In genomic region chr4:10157478-10158354, GRCh38 we compare ENCODE assay signal across 8 cellular contexts. TPM values are rescaled to one million over a fixed set of nuclear protein-coding genes. Genes with fewer than 3 reads are reported as not detected.
DNase-seq lines count a peak whose midpoint lies in the region; ATAC-seq and TF ChIP-seq lines count a peak whose summit lies in the region.

No MANE protein-coding gene starts in this region.

- TF ChIP-seq CTCF in natural killer cell (IDR thresholded peaks at IDR 0.05) (peak; percentile 75), colonic mucosa (IDR thresholded peaks at IDR 0.05) (peak; percentile 69)

- no peak overlapping the region for H3K9ac ChIP-seq in colonic mucosa (ENCODE audit: low read depth in 2 of 2, low read length in 2 of 2)

- H3K9me3 ChIP-seq in colonic mucosa, result no peaks in the 10 kb centered on the region

- ATAC-seq in natural killer cell, result peak; percentile 64 to 71 (median 65)
- no peak for ATAC-seq in natural killer cell treated with Interleukin-12 subunit alpha and Interleukin-12 subunit beta and Interleukin-15 and Interleukin-18, amount 100 ng/mL, for 72 hours
- ATAC-seq in HG02610 (IDR thresholded peaks at IDR 0.05; ENCODE audit: unreplicated experiment), result peak; percentile 65
- ATAC-seq in left lobe of liver, result peak; percentile 83

- H3K27me3 Mint-ChIP-seq in natural killer cell (ENCODE audit: low read depth in 2 of 2), result peaks cover 2 to 6% of the 10 kb centered on the region in 2 donors
- peaks cover 0 to 12% of the 10 kb centered on the region in 2 donors for H3K27me3 Mint-ChIP-seq in natural killer cell treated with Interleukin-12 subunit alpha and Interleukin-12 subunit beta and Interleukin-15 and Interleukin-18, amount 100 ng/mL, for 72 hours

- no peaks in the 10 kb centered on the region for H3K36me3 ChIP-seq in colonic mucosa

- peaks cover 0 to 11% of the 10 kb centered on the region in 2 donors for H3K4me1 Mint-ChIP-seq in natural killer cell
- peaks cover 0 to 5% of the 10 kb centered on the region in 2 donors for H3K4me1 Mint-ChIP-seq in natural killer cell treated with Interleukin-12 subunit alpha and Interleukin-12 subunit beta and Interleukin-15 and Interleukin-18, amount 100 ng/mL, for 72 hours (ENCODE audit: low read depth in 2 of 2)

- H3K9me3 Mint-ChIP-seq in natural killer cell, result no peaks in the 10 kb centered on the region
- H3K9me3 Mint-ChIP-seq in natural killer cell treated with Interleukin-12 subunit alpha and Interleukin-12 subunit beta and Interleukin-15 and Interleukin-18, amount 100 ng/mL, for 72 hours, result no peaks in the 10 kb centered on the region

- intact Hi-C loops in natural killer cell (cut with micrococcal nuclease) (loop anchor here (1.0 to 2.0 kb wide), 2 partner anchors 245 to 381 kb away; no protein-coding TSS in a partner anchor), colonic mucosa (cut with DNase I) (loop anchor here (2.0 kb wide), 1 partner anchor 387 kb away; no protein-coding TSS in a partner anchor)

- no peak overlapping the region for H3K4me3 Mint-ChIP-seq in natural killer cell
- no peak overlapping the region for H3K4me3 Mint-ChIP-seq in natural killer cell treated with Interleukin-12 subunit alpha and Interleukin-12 subunit beta and Interleukin-15 and Interleukin-18, amount 100 ng/mL, for 72 hours

- H3K4me3 ChIP-seq in colonic mucosa, result no peak overlapping the region

- DNase-seq in natural killer cell (no peak), NCI-H1105 treated with DMSO at 0.1 percent for 48 hours (lab: John Stamatoyannopoulos, UW) (peak; percentile 53), UCSD-AML1 (lab: John Stamatoyannopoulos, UW; ENCODE audit: unreplicated experiment) (peak; percentile 48), colonic mucosa (peak; percentile 56), left lobe of liver (ENCODE audit: low spot score) (peak; percentile 63)
- no peak for DNase-seq in natural killer cell treated with Interleukin-12 subunit alpha and Interleukin-12 subunit beta and Interleukin-15 and Interleukin-18, amount 100 ng/mL, for 72 hours (ENCODE audit: low spot score)
- peak; percentile 14 to 21 (median 20) for DNase-seq in stimulated activated CD4-positive, alpha-beta T cell treated with anti-CD3 and anti-CD28 coated beads, TNF-alpha, amount 100 ng/mL, for 24 hours (ENCODE audit: low read depth in 3 of 3)

- H3K27ac ChIP-seq in colonic mucosa, result no peak overlapping the region

- no peak overlapping the region for H3K27ac Mint-ChIP-seq in natural killer cell
- H3K27ac Mint-ChIP-seq in natural killer cell treated with Interleukin-12 subunit alpha and Interleukin-12 subunit beta and Interleukin-15 and Interleukin-18, amount 100 ng/mL, for 72 hours, result no peak overlapping the region

- H3K27me3 ChIP-seq in colonic mucosa, result no peaks in the 10 kb centered on the region

- H3K4me1 ChIP-seq in colonic mucosa, result peaks cover 6% of the 10 kb centered on the region

- H3K36me3 Mint-ChIP-seq in natural killer cell, result no peaks in the 10 kb centered on the region
- H3K36me3 Mint-ChIP-seq in natural killer cell treated with Interleukin-12 subunit alpha and Interleukin-12 subunit beta and Interleukin-15 and Interleukin-18, amount 100 ng/mL, for 72 hours, result no peaks in the 10 kb centered on the region

RNA-seq across cellular contexts. Expression of gene WDR1, which starts 41.1 kb away (rescaled TPM):
- total RNA-seq in natural killer cell (100 to 1,000 TPM; 411 to 477 (median 468) TPM), colonic mucosa (100 to 1,000 TPM; 437 to 476 TPM), left lobe of liver (69.5 TPM)
- total RNA-seq in natural killer cell treated with Interleukin-12 subunit alpha and Interleukin-12 subunit beta and Interleukin-15 and Interleukin-18, amount 100 ng/mL, for 72 hours, result 100 to 1,000 TPM; 550 to 559 TPM

Comparison
In these comparisons a context has a peak if more than half of its experiments do, and no peak if none do; other contexts are left out.
1. ATAC-seq: peak in natural killer cell (3 of 3), HG02610 (single experiment) and left lobe of liver (single experiment); none in natural killer cell treated with Interleukin-12 subunit alpha and Interleukin-12 subunit beta and Interleukin-15 and Interleukin-18, amount 100 ng/mL, for 72 hours (0 of 2).
2. DNase-seq: peak in NCI-H1105 treated with DMSO at 0.1 percent for 48 hours (single experiment), UCSD-AML1 (single experiment), colonic mucosa (single experiment), left lobe of liver (single experiment) and stimulated activated CD4-positive, alpha-beta T cell treated with anti-CD3 and anti-CD28 coated beads, TNF-alpha, amount 100 ng/mL, for 24 hours (3 of 3); none in natural killer cell (single experiment) and natural killer cell treated with Interleukin-12 subunit alpha and Interleukin-12 subunit beta and Interleukin-15 and Interleukin-18, amount 100 ng/mL, for 72 hours (single experiment).